1 cellular context compared by ENCODE assay signal in the genomic region with DNA sequence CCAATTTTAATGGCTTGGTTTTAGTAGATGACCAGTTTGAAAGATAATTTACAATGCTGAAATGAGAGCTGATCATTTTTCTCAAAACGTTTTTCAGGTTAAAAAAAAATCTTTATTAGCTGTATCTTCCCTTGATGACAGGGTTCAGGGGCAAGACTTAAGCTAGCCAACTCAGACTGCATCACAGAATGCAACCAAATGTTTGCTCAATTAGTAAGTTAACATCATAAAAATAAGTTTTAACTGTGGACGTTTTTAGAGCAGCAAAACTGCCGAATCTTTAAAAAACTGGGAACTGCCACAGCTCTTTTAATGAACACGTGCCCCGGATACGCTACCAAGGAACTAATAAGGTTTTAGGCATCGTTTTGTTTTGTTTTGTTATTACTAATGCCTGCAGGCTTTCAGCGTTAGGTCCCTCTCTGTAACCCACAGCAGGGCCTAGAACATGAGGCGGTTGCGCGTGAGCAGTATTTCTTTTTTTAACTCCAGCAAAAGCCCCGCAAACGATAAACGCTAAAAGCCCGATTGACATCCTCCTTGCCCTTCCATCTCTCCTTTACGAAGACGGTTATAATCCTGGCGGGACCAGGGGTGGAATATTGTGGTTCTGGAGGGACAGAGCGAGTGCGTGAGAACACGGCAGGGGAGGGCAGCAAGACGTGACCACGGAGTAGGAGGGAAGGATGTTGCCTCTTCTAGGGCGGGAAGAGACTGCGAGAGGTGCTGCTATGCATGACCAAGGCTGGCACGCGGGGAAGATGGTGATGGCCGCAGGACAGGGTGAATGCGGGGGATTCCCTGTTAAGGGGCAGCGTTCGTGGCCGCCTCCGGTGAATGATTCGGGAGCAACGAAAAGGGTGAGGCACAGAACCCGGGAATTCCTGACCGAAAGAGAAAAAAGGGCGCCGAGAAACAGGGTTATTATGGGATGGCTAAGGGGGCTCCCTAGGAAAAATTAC.
TF ChIP-seq lines count a peak whose summit lies in the region.

No MANE protein-coding gene starts in this region.

TF ChIP-seq in HepG2, 621 proteins besides CTCF, POLR2A, EP300 and RAD21 (continued from another document and continues in another):
- TF ChIP-seq, protein P1, sequence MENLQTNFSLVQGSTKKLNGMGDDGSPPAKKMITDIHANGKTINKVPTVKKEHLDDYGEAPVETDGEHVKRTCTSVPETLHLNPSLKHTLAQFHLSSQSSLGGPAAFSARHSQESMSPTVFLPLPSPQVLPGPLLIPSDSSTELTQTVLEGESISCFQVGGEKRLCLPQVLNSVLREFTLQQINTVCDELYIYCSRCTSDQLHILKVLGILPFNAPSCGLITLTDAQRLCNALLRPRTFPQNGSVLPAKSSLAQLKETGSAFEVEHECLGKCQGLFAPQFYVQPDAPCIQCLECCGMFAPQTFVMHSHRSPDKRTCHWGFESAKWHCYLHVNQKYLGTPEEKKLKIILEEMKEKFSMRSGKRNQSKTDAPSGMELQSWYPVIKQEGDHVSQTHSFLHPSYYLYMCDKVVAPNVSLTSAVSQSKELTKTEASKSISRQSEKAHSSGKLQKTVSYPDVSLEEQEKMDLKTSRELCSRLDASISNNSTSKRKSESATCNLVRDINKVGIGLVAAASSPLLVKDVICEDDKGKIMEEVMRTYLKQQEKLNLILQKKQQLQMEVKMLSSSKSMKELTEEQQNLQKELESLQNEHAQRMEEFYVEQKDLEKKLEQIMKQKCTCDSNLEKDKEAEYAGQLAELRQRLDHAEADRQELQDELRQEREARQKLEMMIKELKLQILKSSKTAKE (CRISPR knock-in tag; IDR thresholded peaks at IDR 0.05; ENCODE audit: borderline replicate concordance): no peak
- TF ChIP-seq FLYWCH1 (CRISPR knock-in tag; IDR thresholded peaks at IDR 0.05) (no peak), HCFC1 (IDR thresholded peaks at IDR 0.05; ENCODE audit: low read depth, low read length) (no peak), ZNF737 (CRISPR knock-in tag; IDR thresholded peaks at IDR 0.05; ENCODE audit: borderline replicate concordance) (0 out of 2 replicates have a peak, but pooled peaks have one; percentile 77), EEA1 (CRISPR knock-in tag; IDR thresholded peaks at IDR 0.05; ENCODE audit: borderline replicate concordance) (peak; percentile 41; the same call in 1 of the 2 replicates), CEBPG (CRISPR knock-in tag; IDR thresholded peaks at IDR 0.05) (no peak), ZNF776 (CRISPR knock-in tag; IDR thresholded peaks at IDR 0.05) (peak; percentile 83; the same call in 1 of the 2 replicates), ZNF570 (CRISPR knock-in tag; IDR thresholded peaks at IDR 0.05; ENCODE audit: borderline replicate concordance) (0 out of 2 replicates have a peak, but pooled peaks have one; percentile 26), ZNF547 (CRISPR knock-in tag; IDR thresholded peaks at IDR 0.05) (peak; percentile 40; the same call in 1 of the 2 replicates), ZSCAN22 (CRISPR knock-in tag; IDR thresholded peaks at IDR 0.05) (no peak), NAIF1 (CRISPR knock-in tag; IDR thresholded peaks at IDR 0.05; ENCODE audit: borderline replicate concordance) (peak; percentile 82; the same call in 1 of the 2 replicates), ZNF317 (CRISPR knock-in tag; IDR thresholded peaks at IDR 0.05) (0 out of 2 replicates have a peak, but pooled peaks have one; percentile 2), ATF1 (CRISPR knock-in tag; IDR thresholded peaks at IDR 0.05) (0 out of 2 replicates have a peak, but pooled peaks have one; percentile 0), RFX5 (IDR thresholded peaks at IDR 0.05; ENCODE audit: low read depth, low read length) (no peak), ZNF678 (CRISPR knock-in tag; IDR thresholded peaks at IDR 0.05) (peak; percentile 43; the same call in 1 of the 2 replicates), TCF12 (IDR thresholded peaks at IDR 0.05) (no peak), TCF12 (CRISPR knock-in tag; IDR thresholded peaks at IDR 0.05) (0 out of 2 replicates have a peak, but pooled peaks have one; percentile 10), ZNF891 (CRISPR knock-in tag; IDR thresholded peaks at IDR 0.05) (peak; percentile 60; the same call in 1 of the 2 replicates), ESRRA (CRISPR knock-in tag; IDR thresholded peaks at IDR 0.05; ENCODE audit: low read depth) (peak; percentile 41; the same call in 1 of the 2 replicates), ZNF138 (CRISPR knock-in tag; IDR thresholded peaks at IDR 0.05; ENCODE audit: low read depth) (0 out of 2 replicates have a peak, but pooled peaks have one; percentile 73), KAT8 (CRISPR knock-in tag; IDR thresholded peaks at IDR 0.05) (no peak), ZNF746 (CRISPR knock-in tag; IDR thresholded peaks at IDR 0.05) (no peak; the same call in 1 of the 2 replicates), ZNF232 (CRISPR knock-in tag; IDR thresholded peaks at IDR 0.05; ENCODE audit: borderline replicate concordance) (peak; percentile 15; the same call in 1 of the 2 replicates), MZF1 (CRISPR knock-in tag; IDR thresholded peaks at IDR 0.05; ENCODE audit: borderline replicate concordance) (no peak), DNMT1 (CRISPR knock-in tag; IDR thresholded peaks at IDR 0.05) (0 out of 2 replicates have a peak, but pooled peaks have one; percentile 46), MEF2D (CRISPR knock-in tag; IDR thresholded peaks at IDR 0.05) (no peak), MIER2 (CRISPR knock-in tag; IDR thresholded peaks at IDR 0.05) (0 out of 2 replicates have a peak, but pooled peaks have one; percentile 4), ZNF367 (CRISPR knock-in tag; IDR thresholded peaks at IDR 0.05; ENCODE audit: borderline replicate concordance) (peak; percentile 37; the same call in 1 of the 2 replicates), ZNF619 (CRISPR knock-in tag; IDR thresholded peaks at IDR 0.05) (no peak), ZNF564 (CRISPR knock-in tag; IDR thresholded peaks at IDR 0.05) (peak; percentile 84), ZSCAN30 (CRISPR knock-in tag; IDR thresholded peaks at IDR 0.05) (peak; percentile 95; the same call in 1 of the 2 replicates)
- TF ChIP-seq, protein P2, sequence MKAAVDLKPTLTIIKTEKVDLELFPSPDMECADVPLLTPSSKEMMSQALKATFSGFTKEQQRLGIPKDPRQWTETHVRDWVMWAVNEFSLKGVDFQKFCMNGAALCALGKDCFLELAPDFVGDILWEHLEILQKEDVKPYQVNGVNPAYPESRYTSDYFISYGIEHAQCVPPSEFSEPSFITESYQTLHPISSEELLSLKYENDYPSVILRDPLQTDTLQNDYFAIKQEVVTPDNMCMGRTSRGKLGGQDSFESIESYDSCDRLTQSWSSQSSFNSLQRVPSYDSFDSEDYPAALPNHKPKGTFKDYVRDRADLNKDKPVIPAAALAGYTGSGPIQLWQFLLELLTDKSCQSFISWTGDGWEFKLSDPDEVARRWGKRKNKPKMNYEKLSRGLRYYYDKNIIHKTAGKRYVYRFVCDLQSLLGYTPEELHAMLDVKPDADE (CRISPR knock-in tag; IDR thresholded peaks at IDR 0.05): 0 out of 2 replicates have a peak, but pooled peaks have one; percentile 21
- TF ChIP-seq, protein P3, sequence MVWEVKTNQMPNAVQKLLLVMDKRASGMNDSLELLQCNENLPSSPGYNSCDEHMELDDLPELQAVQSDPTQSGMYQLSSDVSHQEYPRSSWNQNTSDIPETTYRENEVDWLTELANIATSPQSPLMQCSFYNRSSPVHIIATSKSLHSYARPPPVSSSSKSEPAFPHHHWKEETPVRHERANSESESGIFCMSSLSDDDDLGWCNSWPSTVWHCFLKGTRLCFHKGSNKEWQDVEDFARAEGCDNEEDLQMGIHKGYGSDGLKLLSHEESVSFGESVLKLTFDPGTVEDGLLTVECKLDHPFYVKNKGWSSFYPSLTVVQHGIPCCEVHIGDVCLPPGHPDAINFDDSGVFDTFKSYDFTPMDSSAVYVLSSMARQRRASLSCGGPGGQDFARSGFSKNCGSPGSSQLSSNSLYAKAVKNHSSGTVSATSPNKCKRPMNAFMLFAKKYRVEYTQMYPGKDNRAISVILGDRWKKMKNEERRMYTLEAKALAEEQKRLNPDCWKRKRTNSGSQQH (CRISPR knock-in tag; IDR thresholded peaks at IDR 0.05; ENCODE audit: low read depth): 0 out of 2 replicates have a peak, but pooled peaks have one; percentile 9
- TF ChIP-seq, protein P4, sequence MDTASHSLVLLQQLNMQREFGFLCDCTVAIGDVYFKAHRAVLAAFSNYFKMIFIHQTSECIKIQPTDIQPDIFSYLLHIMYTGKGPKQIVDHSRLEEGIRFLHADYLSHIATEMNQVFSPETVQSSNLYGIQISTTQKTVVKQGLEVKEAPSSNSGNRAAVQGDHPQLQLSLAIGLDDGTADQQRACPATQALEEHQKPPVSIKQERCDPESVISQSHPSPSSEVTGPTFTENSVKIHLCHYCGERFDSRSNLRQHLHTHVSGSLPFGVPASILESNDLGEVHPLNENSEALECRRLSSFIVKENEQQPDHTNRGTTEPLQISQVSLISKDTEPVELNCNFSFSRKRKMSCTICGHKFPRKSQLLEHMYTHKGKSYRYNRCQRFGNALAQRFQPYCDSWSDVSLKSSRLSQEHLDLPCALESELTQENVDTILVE (CRISPR knock-in tag; IDR thresholded peaks at IDR 0.05): peak; percentile 12; the same call in 1 of the 2 replicates
- TF ChIP-seq, protein P5, sequence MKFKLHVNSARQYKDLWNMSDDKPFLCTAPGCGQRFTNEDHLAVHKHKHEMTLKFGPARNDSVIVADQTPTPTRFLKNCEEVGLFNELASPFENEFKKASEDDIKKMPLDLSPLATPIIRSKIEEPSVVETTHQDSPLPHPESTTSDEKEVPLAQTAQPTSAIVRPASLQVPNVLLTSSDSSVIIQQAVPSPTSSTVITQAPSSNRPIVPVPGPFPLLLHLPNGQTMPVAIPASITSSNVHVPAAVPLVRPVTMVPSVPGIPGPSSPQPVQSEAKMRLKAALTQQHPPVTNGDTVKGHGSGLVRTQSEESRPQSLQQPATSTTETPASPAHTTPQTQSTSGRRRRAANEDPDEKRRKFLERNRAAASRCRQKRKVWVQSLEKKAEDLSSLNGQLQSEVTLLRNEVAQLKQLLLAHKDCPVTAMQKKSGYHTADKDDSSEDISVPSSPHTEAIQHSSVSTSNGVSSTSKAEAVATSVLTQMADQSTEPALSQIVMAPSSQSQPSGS (CRISPR knock-in tag; IDR thresholded peaks at IDR 0.05): no peak
- TF ChIP-seq, protein P6, sequence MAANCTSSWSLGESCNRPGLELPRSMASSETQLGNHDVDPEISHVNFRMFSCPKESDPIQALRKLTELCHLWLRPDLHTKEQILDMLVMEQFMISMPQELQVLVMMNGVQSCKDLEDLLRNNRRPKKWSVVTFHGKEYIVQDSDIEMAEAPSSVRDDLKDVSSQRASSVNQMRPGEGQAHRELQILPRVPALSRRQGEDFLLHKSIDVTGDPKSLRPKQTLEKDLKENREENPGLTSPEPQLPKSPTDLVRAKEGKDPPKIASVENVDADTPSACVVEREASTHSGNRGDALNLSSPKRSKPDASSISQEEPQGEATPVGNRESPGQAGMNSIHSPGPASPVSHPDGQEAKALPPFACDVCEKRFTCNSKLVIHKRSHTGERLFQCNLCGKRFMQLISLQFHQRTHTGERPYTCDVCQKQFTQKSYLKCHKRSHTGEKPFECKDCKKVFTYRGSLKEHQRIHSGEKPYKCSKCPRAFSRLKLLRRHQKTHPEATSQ (CRISPR knock-in tag; IDR thresholded peaks at IDR 0.05; ENCODE audit: borderline replicate concordance): no peak
- TF ChIP-seq, protein P7, sequence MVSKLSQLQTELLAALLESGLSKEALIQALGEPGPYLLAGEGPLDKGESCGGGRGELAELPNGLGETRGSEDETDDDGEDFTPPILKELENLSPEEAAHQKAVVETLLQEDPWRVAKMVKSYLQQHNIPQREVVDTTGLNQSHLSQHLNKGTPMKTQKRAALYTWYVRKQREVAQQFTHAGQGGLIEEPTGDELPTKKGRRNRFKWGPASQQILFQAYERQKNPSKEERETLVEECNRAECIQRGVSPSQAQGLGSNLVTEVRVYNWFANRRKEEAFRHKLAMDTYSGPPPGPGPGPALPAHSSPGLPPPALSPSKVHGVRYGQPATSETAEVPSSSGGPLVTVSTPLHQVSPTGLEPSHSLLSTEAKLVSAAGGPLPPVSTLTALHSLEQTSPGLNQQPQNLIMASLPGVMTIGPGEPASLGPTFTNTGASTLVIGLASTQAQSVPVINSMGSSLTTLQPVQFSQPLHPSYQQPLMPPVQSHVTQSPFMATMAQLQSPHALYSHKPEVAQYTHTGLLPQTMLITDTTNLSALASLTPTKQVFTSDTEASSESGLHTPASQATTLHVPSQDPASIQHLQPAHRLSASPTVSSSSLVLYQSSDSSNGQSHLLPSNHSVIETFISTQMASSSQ (IDR thresholded peaks at IDR 0.05; ENCODE audit: low read depth): no peak; the same call in 1 of the 2 replicates
- TF ChIP-seq, protein P7 (CRISPR knock-in tag; IDR thresholded peaks at IDR 0.05; ENCODE audit: borderline replicate concordance): 0 out of 2 replicates have a peak, but pooled peaks have one; percentile 6
- TF ChIP-seq, protein P8, sequence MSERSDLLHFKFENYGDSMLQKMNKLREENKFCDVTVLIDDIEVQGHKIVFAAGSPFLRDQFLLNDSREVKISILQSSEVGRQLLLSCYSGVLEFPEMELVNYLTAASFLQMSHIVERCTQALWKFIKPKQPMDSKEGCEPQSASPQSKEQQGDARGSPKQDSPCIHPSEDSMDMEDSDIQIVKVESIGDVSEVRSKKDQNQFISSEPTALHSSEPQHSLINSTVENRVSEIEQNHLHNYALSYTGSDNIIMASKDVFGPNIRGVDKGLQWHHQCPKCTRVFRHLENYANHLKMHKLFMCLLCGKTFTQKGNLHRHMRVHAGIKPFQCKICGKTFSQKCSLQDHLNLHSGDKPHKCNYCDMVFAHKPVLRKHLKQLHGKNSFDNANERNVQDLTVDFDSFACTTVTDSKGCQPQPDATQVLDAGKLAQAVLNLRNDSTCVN (CRISPR knock-in tag; IDR thresholded peaks at IDR 0.05; ENCODE audit: borderline replicate concordance): 0 out of 2 replicates have a peak, but pooled peaks have one; percentile 22
